Comparison of ENCODE assay signal across 8 cellular contexts in genomic region chr13:114065141-114065925, GRCh38.
A peak's percentile ranks its signal among the peaks of the same experiment; 100 is the strongest.
DNase-seq lines count a peak whose midpoint lies in the region; ATAC-seq and TF ChIP-seq lines count a peak whose summit lies in the region.

No MANE protein-coding gene starts in this region.

- ATAC-seq in GM19463 (IDR thresholded peaks at IDR 0.05; ENCODE audit: unreplicated experiment): peak; percentile 56

- intact Hi-C loops in cardiac septum (cut with DNase I) (loop anchor here (2.0 kb wide), 1 partner anchor 65 kb away; no protein-coding TSS in a partner anchor), posterior cingulate gyrus (cut with DNase I) (loop anchor here (10.0 kb wide), 1 partner anchor 69 kb away; the partner anchor contains the start of gene RASA3)

- 2 to 4% methylated on average over 21 to 23 of the region's 25 CpGs for WGBS in tibial nerve, 2 donors

- H3K27me3 ChIP-seq in adipocyte (replicated peaks; ENCODE audit: control insufficient read depth, insufficient read depth, low read length) (no peaks in the 10 kb centered on the region), tibial nerve (no peaks in the 10 kb centered on the region)

- H3K9me3 ChIP-seq in adipocyte (ENCODE audit: control insufficient read depth, low read length): no peaks in the 10 kb centered on the region
- H3K9me3 ChIP-seq in tibial nerve: no peaks in the 10 kb centered on the region

- peak; percentile 83 to 91 for TF ChIP-seq EP300 in tibial nerve (IDR thresholded peaks at IDR 0.05)

- peak overlapping the region; percentile 86 to 99 (median 94) for H3K27ac ChIP-seq in tibial nerve

- H3K36me3 ChIP-seq in adipocyte (ENCODE audit: control insufficient read depth, insufficient read depth, low read length, severe bottlenecking) (no peaks in the 10 kb centered on the region), tibial nerve (no peaks in the 10 kb centered on the region)

- DNase-seq in AG20443 (ENCODE audit: low spot score) (peak; percentile 90), KG1 (lab: John Stamatoyannopoulos, UW) (peak; percentile 26), SW480 (ENCODE audit: low spot score) (peak; percentile 92), adipocyte (ENCODE audit: low read depth) (peak; percentile 97), cardiac septum (ENCODE audit: low spot score) (peak; percentile 93), posterior cingulate gyrus (peak; percentile 63 to 96 (median 78)), tibial nerve (ENCODE audit: low spot score in 2 of 2) (peak; percentile 70 to 86)

- H3K4me1 ChIP-seq in adipocyte (ENCODE audit: control insufficient read depth, insufficient read depth, low read length): peaks cover 70% of the 10 kb centered on the region
- H3K4me1 ChIP-seq in tibial nerve: peaks cover 3 to 87% (median 69%) of the 10 kb centered on the region in 4 donors

- H3K4me3 ChIP-seq in adipocyte (ENCODE audit: low read length) (peak overlapping the region; percentile 76), tibial nerve (peak overlapping the region; percentile 9 to 50 (median 42))

- peak in 2 of 5 experiments; percentile 25 to 27 for TF ChIP-seq CTCF in tibial nerve (IDR thresholded peaks at IDR 0.05)

- TF ChIP-seq POLR2A in tibial nerve (IDR thresholded peaks at IDR 0.05): peak; percentile 15 to 22

- H3K9ac ChIP-seq in adipocyte (ENCODE audit: low read length): peak overlapping the region; percentile 90

Comparison
In these comparisons a context has a peak if more than half of its experiments do, and no peak if none do; other contexts are left out.
1. Peak in every context shown above with its lines: DNase-seq, ATAC-seq, H3K4me3 ChIP-seq and H3K27ac ChIP-seq.
2. DNase-seq: peak in every context shown above with its lines; median percentile 97 in adipocyte; 93 in cardiac septum; 92 in SW480; 90 in AG20443; 78 in tibial nerve; 78 in posterior cingulate gyrus; 26 in KG1.